ENCODE assay signal across 29 cellular contexts in genomic region chr5:132308701-132309100, GRCh38. TPM values are rescaled to one million over a fixed set of nuclear protein-coding genes. Genes with fewer than 3 reads are reported as not detected.
"Had no signal": no experiment of that assay in that cellular context is flagged by ENCODE, and none has a peak within 500 bp of the region (broad histone marks: within the 10 kb centered on the region; RNA-seq: fewer than 3 reads in every experiment).

No MANE protein-coding gene starts in this region.

- H3K27me3 Mint-ChIP-seq: activated CD4-positive, alpha-beta T cell treated with anti-CD3 and anti-CD28 coated beads, Interleukin-2, amount 10 ng/mL, durations not matched to agents 24 days and 14 days; activated naive CD4-positive, alpha-beta T cell treated with anti-CD3 and anti-CD28 coated beads, Interleukin-2, amount 10 ng/mL, durations not matched to agents 7 days and 5 days; activated naive CD8-positive, alpha-beta T cell; activated naive CD8-positive, alpha-beta T cell treated with anti-CD3 and anti-CD28 coated beads, Interleukin-2, amount 50 U/mL, for 24 hours; brain had no signal

- DNase-seq: activated CD4-positive, alpha-beta T cell treated with anti-CD3 and anti-CD28 coated beads, Interleukin-2, amount 10 ng/mL, durations not matched to agents 24 days and 14 days; activated CD4-positive, alpha-beta T cell treated with anti-CD3 and anti-CD28 coated beads, Interleukin-2, amount 50 U/mL, for 48 hours; activated CD8-positive, alpha-beta memory T cell treated with anti-CD3 and anti-CD28 coated beads, Interleukin-2, amount 50 U/mL, for 4 hours; activated CD8-positive, alpha-beta T cell treated with anti-CD3 and anti-CD28 coated beads, Interleukin-2, amount 10 ng/mL, durations not matched to agents 7 days and 5 days; activated effector memory CD4-positive, alpha-beta T cell treated with Interleukin-2 at 50 U/mL for 16 hours; activated naive CD4-positive, alpha-beta T cell treated with anti-CD3 and anti-CD28 coated beads, Interleukin-2, amount 10 ng/mL, durations not matched to agents 7 days and 5 days; activated naive CD8-positive, alpha-beta T cell treated with anti-CD3 and anti-CD28 coated beads, Interleukin-2, amount 50 U/mL, for 24 hours; activated T-cell treated with anti-CD3 and anti-CD28 coated beads, Interleukin-2, amount 50 U/mL, for 48 hours; anterior cingulate cortex; central memory CD4-positive, alpha-beta T cell; MM.1S; MV-4-11; NCI-H1092; NCI-H1436 treated with DMSO at 0.1 percent for 48 hours; NCI-H1694 treated with DMSO at 0.1 percent for 48 hours; NCI-H2029; NCI-H345; NCI-H524 treated with DMSO at 0.1 percent for 48 hours; NK-92 treated with Interleukin-12 subunit alpha and Interleukin-12 subunit beta, amount 100 ng/mL, for 24 hours; PC-3; Right ventricle myocardium superior; RPMI8226 had no signal

- H3K27ac Mint-ChIP-seq: activated CD4-positive, alpha-beta T cell treated with anti-CD3 and anti-CD28 coated beads, Interleukin-2, amount 10 ng/mL, durations not matched to agents 24 days and 14 days; activated CD8-positive, alpha-beta T cell treated with anti-CD3 and anti-CD28 coated beads, Interleukin-2, amount 10 ng/mL, durations not matched to agents 7 days and 5 days; activated naive CD4-positive, alpha-beta T cell treated with anti-CD3 and anti-CD28 coated beads, Interleukin-2, amount 10 ng/mL, durations not matched to agents 7 days and 5 days; activated naive CD8-positive, alpha-beta T cell; activated naive CD8-positive, alpha-beta T cell treated with anti-CD3 and anti-CD28 coated beads, Interleukin-2, amount 50 U/mL, for 24 hours; T-helper 2 cell treated with Interferon-gamma antibody and Interleukin-4, amounts not matched to agents 5 μg/mL and 100 μg/mL, for 36 hours had no signal

- ATAC-seq: activated CD8-positive, alpha-beta T cell treated with anti-CD3 and anti-CD28 coated beads, Interleukin-2, amount 10 ng/mL, durations not matched to agents 7 days and 5 days; PC-3 had no signal

- H3K27me3 ChIP-seq: Peyer's patch had no signal

- H3K4me3 Mint-ChIP-seq: activated CD4-positive, alpha-beta T cell treated with anti-CD3 and anti-CD28 coated beads, Interleukin-2, amount 10 ng/mL, durations not matched to agents 24 days and 14 days; activated CD8-positive, alpha-beta T cell treated with anti-CD3 and anti-CD28 coated beads, Interleukin-2, amount 10 ng/mL, durations not matched to agents 7 days and 5 days; activated naive CD4-positive, alpha-beta T cell treated with anti-CD3 and anti-CD28 coated beads, Interleukin-2, amount 10 ng/mL, durations not matched to agents 7 days and 5 days; activated naive CD8-positive, alpha-beta T cell; activated naive CD8-positive, alpha-beta T cell treated with anti-CD3 and anti-CD28 coated beads, Interleukin-2, amount 50 U/mL, for 24 hours; brain; T-helper 2 cell treated with Interferon-gamma antibody and Interleukin-4, amounts not matched to agents 5 μg/mL and 100 μg/mL, for 36 hours had no signal

- H3K9me3 ChIP-seq: Peyer's patch had no signal

- H3K4me2 ChIP-seq: KMS-11 had no signal

- H3K27ac ChIP-seq: KMS-11 had no signal

- H3K4me1 Mint-ChIP-seq: activated CD4-positive, alpha-beta T cell treated with anti-CD3 and anti-CD28 coated beads, Interleukin-2, amount 10 ng/mL, durations not matched to agents 24 days and 14 days; activated naive CD4-positive, alpha-beta T cell treated with anti-CD3 and anti-CD28 coated beads, Interleukin-2, amount 10 ng/mL, durations not matched to agents 7 days and 5 days; activated naive CD8-positive, alpha-beta T cell treated with anti-CD3 and anti-CD28 coated beads, Interleukin-2, amount 50 U/mL, for 24 hours had no signal

- H3K9ac ChIP-seq: KMS-11 had no signal

- H3K36me3 Mint-ChIP-seq: activated naive CD4-positive, alpha-beta T cell treated with anti-CD3 and anti-CD28 coated beads, Interleukin-2, amount 10 ng/mL, durations not matched to agents 7 days and 5 days had no signal

- H3K4me3 ChIP-seq: Peyer's patch had no signal

- FAIRE-seq: TTC549 had no signal

RNA-seq across cellular contexts. Expression of gene SLC22A4, which starts 14.5 kb away (rescaled TPM):
- total RNA-seq: activated CD8-positive, alpha-beta T cell treated with anti-CD3 and anti-CD28 coated beads, Interleukin-2, amount 10 ng/mL, durations not matched to agents 7 days and 5 days had no signal

RNA-seq across cellular contexts. Expression of gene PDLIM4, which starts 51.2 kb away (rescaled TPM):
- total RNA-seq: activated CD8-positive, alpha-beta T cell treated with anti-CD3 and anti-CD28 coated beads, Interleukin-2, amount 10 ng/mL, durations not matched to agents 7 days and 5 days; NCI-H460 had no signal
